ENCODE assay signal across 8 cellular contexts in genomic region chr15:88704791-88705768, GRCh38.
DNase-seq lines count a peak whose midpoint lies in the region; ATAC-seq and TF ChIP-seq lines count a peak whose summit lies in the region.

No MANE protein-coding gene starts in this region.

- H3K4me2 ChIP-seq in BLaER1 = peak overlapping the region; percentile 42; the same call in 1 of the 2 replicates

- no peak overlapping the region for H3K27ac ChIP-seq in BLaER1
- H3K27ac ChIP-seq in thymus (ENCODE audit: low read depth) = no peak overlapping the region

- 7% methylated on average over 60 of the region's 60 CpGs for WGBS in thymus

- TF ChIP-seq CTCF in epithelial cell of proximal tubule (conservative IDR thresholded peaks at IDR 0.05; ENCODE audit: low read depth, low read length) = no peak

- ATAC-seq in HG02571 (IDR thresholded peaks at IDR 0.05; ENCODE audit: unreplicated experiment) = no peak

- no peak overlapping the region for H3K9ac ChIP-seq in BLaER1

- no peaks in the 10 kb centered on the region for H3K36me3 ChIP-seq in BLaER1
- no peaks in the 10 kb centered on the region for H3K36me3 ChIP-seq in thymus (ENCODE audit: control insufficient read depth, insufficient read depth)

- H3K9me3 ChIP-seq in BLaER1 = peaks cover 5% of the 10 kb centered on the region; the same call in 1 of the 2 replicates
- no peaks in the 10 kb centered on the region for H3K9me3 ChIP-seq in thymus (ENCODE audit: control insufficient read depth)

- 0 out of 2 replicates have a peak, but pooled peaks cover 4% of the 10 kb centered on the region for H4K20me1 ChIP-seq in BLaER1

- no peak overlapping the region for H3K4me3 ChIP-seq in BLaER1
- H3K4me3 ChIP-seq in epithelial cell of proximal tubule (ENCODE audit: low read depth, low read length) = peak overlapping the region; percentile 49
- H3K4me3 ChIP-seq in thymus (ENCODE audit: low read length) = peak overlapping the region; percentile 11

- H3K4me1 ChIP-seq in BLaER1 (no peaks in the 10 kb centered on the region), thymus (ENCODE audit: control insufficient read depth, insufficient read depth, low read length) (no peaks in the 10 kb centered on the region)

- peaks cover 56% of the 10 kb centered on the region for H3K27me3 ChIP-seq in BLaER1
- H3K27me3 ChIP-seq in thymus (ENCODE audit: control insufficient read depth, insufficient read depth) = peaks cover 30% of the 10 kb centered on the region

- DNase-seq in NCI-H69 (lab: John Stamatoyannopoulos, UW) = peak; percentile 46
- DNase-seq in epithelial cell of proximal tubule (ENCODE audit: low read depth) = no peak
- DNase-seq in midbrain (lab: John Stamatoyannopoulos, UW) = peak; percentile 68
- no peak for DNase-seq in germinal center (ENCODE audit: low spot score)
- DNase-seq in activated gamma-delta T cell treated with Interleukin-2 at 50 U/mL for 16 hours = no peak

Comparison
In these comparisons a context has a peak if more than half of its experiments do, and no peak if none do; other contexts are left out.
1. DNase-seq: peak in NCI-H69 (single experiment) and midbrain (single experiment); none in epithelial cell of proximal tubule (single experiment), germinal center (single experiment) and activated gamma-delta T cell treated with Interleukin-2 at 50 U/mL for 16 hours (single experiment).